ENCODE assay signal across 8 cellular contexts in the genomic region with DNA sequence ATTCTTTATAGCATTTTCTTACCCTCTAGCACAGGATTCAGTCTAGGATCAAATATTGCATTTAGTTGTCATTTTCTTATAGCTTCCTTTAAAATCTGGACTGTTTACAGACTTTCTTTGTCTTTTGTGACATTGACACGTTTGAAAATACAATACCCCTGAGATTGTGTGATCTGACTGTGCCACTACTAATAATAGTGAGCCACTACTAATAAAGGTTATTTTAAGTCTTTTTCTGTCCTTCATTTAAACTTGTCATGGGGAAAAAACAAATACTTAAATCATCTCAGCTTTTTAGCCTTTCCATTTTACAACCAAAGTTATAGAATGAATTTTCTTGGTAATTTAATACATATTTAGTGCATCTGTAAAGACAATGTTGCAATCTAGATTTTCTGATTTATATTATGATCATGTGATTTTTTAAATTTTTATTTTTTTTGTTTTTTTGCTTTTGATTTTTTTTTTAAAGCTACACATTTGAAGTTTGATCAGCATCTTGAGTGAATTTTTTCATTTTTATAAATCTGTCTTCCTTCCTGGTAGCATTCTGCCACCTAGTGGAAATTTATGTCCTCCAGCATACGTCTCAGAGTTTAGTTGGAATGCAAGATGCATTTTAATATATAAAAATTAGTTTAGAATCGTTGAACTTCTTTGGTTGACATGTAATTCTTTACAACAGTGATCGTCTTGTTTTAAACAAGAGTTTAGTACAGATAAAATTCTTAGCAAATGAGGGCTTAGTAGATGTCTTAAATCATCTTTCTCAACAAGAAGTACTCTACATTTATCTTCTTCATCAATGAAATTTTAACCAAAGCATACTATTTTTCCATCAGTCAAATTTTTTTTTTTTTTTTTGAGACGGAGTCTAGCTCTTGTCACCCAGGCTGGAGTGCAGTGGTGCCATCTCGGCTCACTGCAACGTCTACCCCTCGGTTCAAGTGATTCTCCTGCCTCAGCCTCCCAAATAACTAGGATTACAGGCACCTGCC.
DNase-seq lines count a peak whose midpoint lies in the region; ATAC-seq and TF ChIP-seq lines count a peak whose summit lies in the region.

No MANE protein-coding gene starts in this region.

- no peak overlapping the region for H3K27ac Mint-ChIP-seq in activated CD4-positive, alpha-beta T cell treated with anti-CD3 and anti-CD28 coated beads, Interleukin-2, amount 10 ng/mL, durations not matched to agents 24 days and 14 days
- no peak overlapping the region for H3K27ac Mint-ChIP-seq in endothelial cell (ENCODE audit: unreplicated experiment)
- peak overlapping the region in 6 of 9 donors; percentile 2 to 44 (median 10) for H3K27ac Mint-ChIP-seq in naive thymus-derived CD4-positive, alpha-beta T cell

- TF ChIP-seq CTCF in RWPE2 (IDR thresholded peaks at IDR 0.05; ENCODE audit: poor library complexity, severe bottlenecking): peak; percentile 100
- TF ChIP-seq CTCF in endothelial cell (IDR thresholded peaks at IDR 0.05; ENCODE audit: unreplicated experiment): peak; percentile 74

- no peaks in the 10 kb centered on the region for H3K9me3 Mint-ChIP-seq in activated CD4-positive, alpha-beta T cell treated with anti-CD3 and anti-CD28 coated beads, Interleukin-2, amount 10 ng/mL, durations not matched to agents 24 days and 14 days
- no peaks in the 10 kb centered on the region for H3K9me3 Mint-ChIP-seq in endothelial cell (ENCODE audit: unreplicated experiment)
- peaks cover 0 to 2% (median 0%) of the 10 kb centered on the region in 11 donors for H3K9me3 Mint-ChIP-seq in naive thymus-derived CD4-positive, alpha-beta T cell

- H3K4me3 ChIP-seq in RWPE2 (ENCODE audit: severe bottlenecking): no peak overlapping the region
- H3K4me3 ChIP-seq in naive thymus-derived CD4-positive, alpha-beta T cell (ENCODE audit: low read length): no peak overlapping the region

- no peaks in the 10 kb centered on the region for H3K9me3 ChIP-seq in RWPE2 (ENCODE audit: severe bottlenecking)
- no peaks in the 10 kb centered on the region for H3K9me3 ChIP-seq in naive thymus-derived CD4-positive, alpha-beta T cell (ENCODE audit: control insufficient read depth in 2 of 3, low read length in 3 of 3)

- H3K4me1 ChIP-seq in RWPE2 (ENCODE audit: insufficient read depth, poor library complexity, severe bottlenecking): peaks cover 8% of the 10 kb centered on the region
- H3K4me1 ChIP-seq in naive thymus-derived CD4-positive, alpha-beta T cell (ENCODE audit: control insufficient read depth in 2 of 2, insufficient read depth in 2 of 2, low read length in 2 of 2): no peaks in the 10 kb centered on the region

- peaks cover 43% of the 10 kb centered on the region for H3K36me3 Mint-ChIP-seq in activated CD4-positive, alpha-beta T cell treated with anti-CD3 and anti-CD28 coated beads, Interleukin-2, amount 10 ng/mL, durations not matched to agents 24 days and 14 days (ENCODE audit: low read depth)
- peaks cover 8% of the 10 kb centered on the region for H3K36me3 Mint-ChIP-seq in endothelial cell (ENCODE audit: low read depth, unreplicated experiment)
- H3K36me3 Mint-ChIP-seq in naive thymus-derived CD4-positive, alpha-beta T cell: peaks cover 5 to 28% (median 10%) of the 10 kb centered on the region in 5 donors

- H3K27me3 ChIP-seq in RWPE2 (ENCODE audit: insufficient read depth, poor library complexity, severe bottlenecking): no peaks in the 10 kb centered on the region
- H3K27me3 ChIP-seq in naive thymus-derived CD4-positive, alpha-beta T cell (ENCODE audit: control insufficient read depth in 2 of 2, insufficient read depth in 2 of 2, low read length in 2 of 2): no peaks in the 10 kb centered on the region

- intact Hi-C loops in activated CD4-positive, alpha-beta T cell treated with anti-CD3 and anti-CD28 coated beads, Interleukin-2, amount 10 ng/mL, durations not matched to agents 24 days and 14 days (cut with micrococcal nuclease): loop anchor here (1.0 to 10.0 kb wide), 4 partner anchors 118 to 416 kb away; no protein-coding TSS in a partner anchor
- intact Hi-C loops in naive thymus-derived CD4-positive, alpha-beta T cell (cut with micrococcal nuclease): loop anchor here (1.0 to 2.0 kb wide), 6 partner anchors 118 to 425 kb away; no protein-coding TSS in a partner anchor

- H3K4me3 Mint-ChIP-seq in activated CD4-positive, alpha-beta T cell treated with anti-CD3 and anti-CD28 coated beads, Interleukin-2, amount 10 ng/mL, durations not matched to agents 24 days and 14 days: no peak overlapping the region
- H3K4me3 Mint-ChIP-seq in endothelial cell (ENCODE audit: unreplicated experiment): no peak overlapping the region
- H3K4me3 Mint-ChIP-seq in naive thymus-derived CD4-positive, alpha-beta T cell: no peak overlapping the region

- H3K27me3 Mint-ChIP-seq in activated CD4-positive, alpha-beta T cell treated with anti-CD3 and anti-CD28 coated beads, Interleukin-2, amount 10 ng/mL, durations not matched to agents 24 days and 14 days: no peaks in the 10 kb centered on the region
- no peaks in the 10 kb centered on the region for H3K27me3 Mint-ChIP-seq in endothelial cell (ENCODE audit: unreplicated experiment)
- H3K27me3 Mint-ChIP-seq in naive thymus-derived CD4-positive, alpha-beta T cell: no peaks in the 10 kb centered on the region

- peaks cover 27% of the 10 kb centered on the region for H3K4me1 Mint-ChIP-seq in activated CD4-positive, alpha-beta T cell treated with anti-CD3 and anti-CD28 coated beads, Interleukin-2, amount 10 ng/mL, durations not matched to agents 24 days and 14 days
- H3K4me1 Mint-ChIP-seq in endothelial cell (ENCODE audit: unreplicated experiment): no peaks in the 10 kb centered on the region
- H3K4me1 Mint-ChIP-seq in naive thymus-derived CD4-positive, alpha-beta T cell: peaks cover 6 to 52% (median 23%) of the 10 kb centered on the region in 7 donors

- peak; percentile 72 for DNase-seq in activated CD4-positive, alpha-beta T cell treated with anti-CD3 and anti-CD28 coated beads, Interleukin-2, amount 10 ng/mL, durations not matched to agents 24 days and 14 days
- DNase-seq in activated CD4-positive, alpha-beta T cell treated with anti-CD3 and anti-CD28 coated beads, Interleukin-2, amount 50 U/mL, for 48 hours: no peak
- DNase-seq in LHCN-M2 (ENCODE audit: low read depth) (peak; percentile 63), RWPE2 (ENCODE audit: low spot score) (no peak), endothelial cell (ENCODE audit: low spot score) (no peak)
- DNase-seq in naive thymus-derived CD4-positive, alpha-beta T cell: peak in 7 of 9 donors; percentile 18 to 61 (median 43)

- peaks cover 45% of the 10 kb centered on the region for H3K36me3 ChIP-seq in RWPE2 (ENCODE audit: low read depth)
- H3K36me3 ChIP-seq in naive thymus-derived CD4-positive, alpha-beta T cell (ENCODE audit: control insufficient read depth in 2 of 3, insufficient read depth in 3 of 3, low read length in 3 of 3): peaks cover 0 to 41% (median 14%) of the 10 kb centered on the region in 3 experiments

- CTCF ChIA-PET in naive thymus-derived CD4-positive, alpha-beta T cell (lab: Charles Lee): interaction anchor here (0.6 to 4.7 kb wide), 12 partner anchors 11 to 405 kb away, joined by 3 to 29 read pairs (median 3); no protein-coding TSS in a partner anchor

- no peak overlapping the region for H3K27ac ChIP-seq in RWPE2 (ENCODE audit: poor library complexity, severe bottlenecking)
- H3K27ac ChIP-seq in naive thymus-derived CD4-positive, alpha-beta T cell (ENCODE audit: low read depth, low read length): no peak overlapping the region

- POLR2A ChIA-PET in naive thymus-derived CD4-positive, alpha-beta T cell (lab: Charles Lee): interaction anchor here (0.7 to 1.0 kb wide), 2 partner anchors 11 to 339 kb away, joined by 3 to 4 read pairs; no protein-coding TSS in a partner anchor

- peak; percentile 63; the same call in 2 of the 3 replicates for ATAC-seq in RWPE2 (ENCODE audit: low read depth)
- ATAC-seq in naive thymus-derived CD4-positive, alpha-beta T cell: peak; percentile 58
- no peak for ATAC-seq in HG03521 (IDR thresholded peaks at IDR 0.05; ENCODE audit: unreplicated experiment)
- ATAC-seq in GM18909 (IDR thresholded peaks at IDR 0.05; ENCODE audit: poor library complexity, unreplicated experiment): no peak

Comparison
In these comparisons a context has a peak if more than half of its experiments do, and no peak if none do; other contexts are left out.
1. DNase-seq: peak in activated CD4-positive, alpha-beta T cell treated with anti-CD3 and anti-CD28 coated beads, Interleukin-2, amount 10 ng/mL, durations not matched to agents 24 days and 14 days (single experiment), LHCN-M2 (single experiment) and naive thymus-derived CD4-positive, alpha-beta T cell (7 of 9); none in activated CD4-positive, alpha-beta T cell treated with anti-CD3 and anti-CD28 coated beads, Interleukin-2, amount 50 U/mL, for 48 hours (0 of 2), RWPE2 (single experiment) and endothelial cell (single experiment).
2. H3K27ac Mint-ChIP-seq: peak in naive thymus-derived CD4-positive, alpha-beta T cell (6 of 9); none in activated CD4-positive, alpha-beta T cell treated with anti-CD3 and anti-CD28 coated beads, Interleukin-2, amount 10 ng/mL, durations not matched to agents 24 days and 14 days (single experiment) and endothelial cell (single experiment).
3. ATAC-seq: peak in RWPE2 (single experiment) and naive thymus-derived CD4-positive, alpha-beta T cell (single experiment); none in HG03521 (single experiment) and GM18909 (single experiment).